Comparison of ENCODE assay signal across 22 cellular contexts in the genomic region with DNA sequence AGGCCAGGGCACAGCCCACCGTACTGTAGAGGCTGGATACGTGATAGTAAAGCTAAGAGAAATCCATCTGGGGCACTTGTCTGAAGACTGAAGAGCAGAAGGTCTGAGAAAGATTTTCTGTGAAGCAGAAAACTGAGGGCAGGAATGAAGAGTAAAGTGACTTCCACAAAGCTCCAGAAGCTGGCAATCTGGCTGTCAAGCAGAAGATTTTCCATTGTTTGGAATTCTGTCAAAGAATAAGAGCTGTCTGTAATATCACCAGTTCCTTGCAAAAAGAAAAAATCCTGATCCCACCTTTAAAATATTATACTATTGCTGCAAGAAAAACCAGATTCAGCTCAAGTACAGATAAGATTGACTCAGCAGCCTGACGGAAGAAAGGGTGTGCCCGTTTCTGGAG.
"Had no signal": no experiment of that assay in that cellular context is flagged by ENCODE, and none has a peak within 500 bp of the region (broad histone marks: within the 10 kb centered on the region; RNA-seq: fewer than 3 reads in every experiment).

No MANE protein-coding gene starts in this region.

- H3K27me3 Mint-ChIP-seq: dendritic cell treated with granulocyte-macrophage colony-stimulating factor and Interleukin-4, amounts not matched to agents 40 ng/mL and 50 ng/mL, for 4 days; effector memory CD8-positive, alpha-beta T cell had no signal

- ATAC-seq: effector memory CD8-positive, alpha-beta T cell; esophagus mucosa; gastrocnemius medialis; heart right ventricle; left cardiac atrium; left lung; left ventricle myocardium superior; lower lobe of right lung had no signal

- H3K4me1 ChIP-seq: colonic mucosa, esophagus squamous epithelium, left lung, lower lobe of right lung had no signal

- H3K4me3 ChIP-seq: colonic mucosa, esophagus squamous epithelium, gastrocnemius medialis, heart right ventricle, left lung, lower lobe of right lung had no signal

- DNase-seq: colonic mucosa; cortex of kidney; effector CD8-positive, alpha-beta T cell; effector memory CD8-positive, alpha-beta T cell; endodermal cell; erythroblast; esophagus squamous epithelium; foreskin fibroblast; foreskin melanocyte; gastrocnemius medialis; glutamatergic neuron; heart right ventricle; hippocampal formation; left cardiac atrium; left lung; left ventricle myocardium superior; lower lobe of right lung; mesenchymal stem cell; midbrain had no signal

- H3K27ac Mint-ChIP-seq: dendritic cell treated with granulocyte-macrophage colony-stimulating factor and Interleukin-4, amounts not matched to agents 40 ng/mL and 50 ng/mL, for 4 days; effector memory CD8-positive, alpha-beta T cell; endodermal cell had no signal

- H3K27ac ChIP-seq: colonic mucosa, epithelial cell of prostate, esophagus squamous epithelium, gastrocnemius medialis, heart right ventricle, left lung, lower lobe of right lung had no signal

- H3K36me3 ChIP-seq: colonic mucosa, esophagus squamous epithelium, gastrocnemius medialis, heart right ventricle, left lung, lower lobe of right lung had no signal

- H3K27me3 ChIP-seq: colonic mucosa, esophagus squamous epithelium, gastrocnemius medialis, heart right ventricle, left lung had no signal

- H3K4me3 Mint-ChIP-seq: dendritic cell treated with granulocyte-macrophage colony-stimulating factor and Interleukin-4, amounts not matched to agents 40 ng/mL and 50 ng/mL, for 4 days; effector memory CD8-positive, alpha-beta T cell; endodermal cell had no signal

- H3K9me3 Mint-ChIP-seq: endodermal cell had no signal
